1 cellular context compared by ENCODE assay signal in genomic region chr12:92753976-92754885, GRCh38.
TF ChIP-seq lines count a peak whose summit lies in the region.

No MANE protein-coding gene starts in this region.

TF ChIP-seq in IMR-90, 13 proteins besides CTCF, POLR2A, EP300 and RAD21:
- TF ChIP-seq RFX5 (IDR thresholded peaks at IDR 0.05; ENCODE audit: low read depth, low read length) = no peak
- no peak for TF ChIP-seq FOS (IDR thresholded peaks at IDR 0.05; ENCODE audit: low read depth, low read length)
- TF ChIP-seq SMC3 (IDR thresholded peaks at IDR 0.05; ENCODE audit: low read depth, low read length) = no peak
- no peak for TF ChIP-seq MAZ (IDR thresholded peaks at IDR 0.05; ENCODE audit: borderline replicate concordance, low read depth, low read length)
